7 cellular contexts compared by ENCODE assay signal in the genomic region with DNA sequence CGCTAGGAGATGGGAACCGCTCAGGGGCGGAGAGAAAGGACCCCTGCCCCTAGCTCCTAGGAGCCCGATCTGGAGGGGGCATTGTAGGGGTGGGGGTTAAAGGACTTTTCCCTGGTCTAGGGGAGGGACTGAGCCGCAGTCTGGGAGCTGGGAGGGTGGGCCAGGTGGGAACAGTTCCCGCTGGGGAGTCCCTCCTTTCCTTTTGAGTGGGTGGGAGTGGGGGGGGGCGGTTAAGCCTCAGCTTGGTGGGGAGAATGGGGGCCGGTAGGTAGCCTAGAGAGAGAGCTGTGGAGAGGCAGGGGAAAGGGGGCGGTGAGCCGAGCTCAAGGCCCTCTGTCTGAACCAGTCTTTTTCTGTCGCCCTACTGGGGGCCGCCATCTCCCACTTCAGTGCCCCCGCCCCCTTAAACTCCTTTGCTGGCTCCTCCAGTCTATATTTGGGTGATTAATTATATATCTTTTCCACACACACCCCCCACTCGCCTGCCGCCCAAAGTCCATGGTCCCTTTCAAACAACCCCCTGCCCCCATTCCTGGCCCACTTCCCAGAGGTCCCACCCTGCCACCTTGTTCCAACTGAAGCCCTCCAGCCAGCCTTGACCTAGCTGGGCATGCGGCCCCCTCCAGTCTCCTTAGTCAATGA. TPM values are rescaled to one million over a fixed set of nuclear protein-coding genes. Genes with fewer than 3 reads are reported as not detected.
DNase-seq lines count a peak whose midpoint lies in the region; ATAC-seq and TF ChIP-seq lines count a peak whose summit lies in the region.

No MANE protein-coding gene starts in this region.

- no peak for TF ChIP-seq CTCF in HFF-Myc (IDR thresholded peaks at IDR 0.05; ENCODE audit: low read depth, low read length, missing control alignments)
- no peak for TF ChIP-seq CTCF in activated CD8-positive, alpha-beta T cell treated with anti-CD3 and anti-CD28 coated beads for 36 hours (IDR thresholded peaks at IDR 0.05)

- H3K27ac Mint-ChIP-seq in activated CD8-positive, alpha-beta T cell treated with anti-CD3 and anti-CD28 coated beads for 36 hours = peak overlapping the region; percentile 85
- H3K27ac Mint-ChIP-seq in stimulated activated memory B cell treated with anti-CD40 and anti-IgM and Interleukin-4, amounts not matched to agents 10 μg/mL and 1 μg/mL and 100 μg/mL, for 72 hours = peak overlapping the region; percentile 77

- intact Hi-C loops in activated CD8-positive, alpha-beta T cell treated with anti-CD3 and anti-CD28 coated beads for 36 hours (cut with micrococcal nuclease) = no loop called here

- ATAC-seq in activated CD8-positive, alpha-beta T cell treated with anti-CD3 and anti-CD28 coated beads for 36 hours = no peak
- ATAC-seq in stimulated activated memory B cell treated with anti-CD40 and anti-IgM and Interleukin-4, amounts not matched to agents 10 μg/mL and 1 μg/mL and 100 μg/mL, for 72 hours = no peak

- peak overlapping the region; percentile 80 for H3K4me3 Mint-ChIP-seq in activated CD8-positive, alpha-beta T cell treated with anti-CD3 and anti-CD28 coated beads for 36 hours
- H3K4me3 Mint-ChIP-seq in stimulated activated memory B cell treated with anti-CD40 and anti-IgM and Interleukin-4, amounts not matched to agents 10 μg/mL and 1 μg/mL and 100 μg/mL, for 72 hours = peak overlapping the region; percentile 83

- peak overlapping the region; percentile 51 for H3K4me3 ChIP-seq in HFF-Myc (replicated peaks; ENCODE audit: low read depth, low read length)
- H3K4me3 ChIP-seq in iPS-11a (ENCODE audit: low read depth, low read length) = peak overlapping the region; percentile 69

- peaks cover 36% of the 10 kb centered on the region for H3K4me1 Mint-ChIP-seq in activated CD8-positive, alpha-beta T cell treated with anti-CD3 and anti-CD28 coated beads for 36 hours (ENCODE audit: low read depth)
- peaks cover 38% of the 10 kb centered on the region for H3K4me1 Mint-ChIP-seq in stimulated activated memory B cell treated with anti-CD40 and anti-IgM and Interleukin-4, amounts not matched to agents 10 μg/mL and 1 μg/mL and 100 μg/mL, for 72 hours

- DNase-seq in HFF-Myc (ENCODE audit: extremely low read depth, low read depth) (no peak), mucosa of gallbladder (ENCODE audit: low spot score) (no peak), DMS53 (lab: John Stamatoyannopoulos, UW) (no peak), NCI-H526 treated with DMSO at 0.1 percent for 48 hours (lab: John Stamatoyannopoulos, UW) (no peak)
- DNase-seq in activated CD8-positive, alpha-beta T cell treated with anti-CD3 and anti-CD28 coated beads for 36 hours = peak; percentile 7

- no peaks in the 10 kb centered on the region for H3K27me3 Mint-ChIP-seq in activated CD8-positive, alpha-beta T cell treated with anti-CD3 and anti-CD28 coated beads for 36 hours
- H3K27me3 Mint-ChIP-seq in stimulated activated memory B cell treated with anti-CD40 and anti-IgM and Interleukin-4, amounts not matched to agents 10 μg/mL and 1 μg/mL and 100 μg/mL, for 72 hours = no peaks in the 10 kb centered on the region

- H3K9me3 Mint-ChIP-seq in activated CD8-positive, alpha-beta T cell treated with anti-CD3 and anti-CD28 coated beads for 36 hours = no peaks in the 10 kb centered on the region
- no peaks in the 10 kb centered on the region for H3K9me3 Mint-ChIP-seq in stimulated activated memory B cell treated with anti-CD40 and anti-IgM and Interleukin-4, amounts not matched to agents 10 μg/mL and 1 μg/mL and 100 μg/mL, for 72 hours

- POLR2A ChIA-PET in activated CD8-positive, alpha-beta T cell treated with anti-CD3 and anti-CD28 coated beads for 36 hours (lab: Charles Lee) = interaction anchor here (1.1 kb wide), 1 partner anchor 11 kb away, joined by 3 read pairs; no protein-coding TSS in a partner anchor

- H3K36me3 Mint-ChIP-seq in activated CD8-positive, alpha-beta T cell treated with anti-CD3 and anti-CD28 coated beads for 36 hours (ENCODE audit: low read depth) = peaks cover 34% of the 10 kb centered on the region
- peaks cover 16% of the 10 kb centered on the region for H3K36me3 Mint-ChIP-seq in stimulated activated memory B cell treated with anti-CD40 and anti-IgM and Interleukin-4, amounts not matched to agents 10 μg/mL and 1 μg/mL and 100 μg/mL, for 72 hours

- CTCF ChIA-PET in activated CD8-positive, alpha-beta T cell treated with anti-CD3 and anti-CD28 coated beads for 36 hours (lab: Charles Lee) = no interaction called here

RNA-seq across cellular contexts. Expression of a gene that starts 0.8 kb away (rescaled TPM):
- 10 to 100 TPM; 14.2 to 14.7 TPM for total RNA-seq in activated CD8-positive, alpha-beta T cell treated with anti-CD3 and anti-CD28 coated beads for 36 hours
- total RNA-seq in mucosa of gallbladder = 10.3 TPM

RNA-seq across cellular contexts. Expression of a gene that starts 13.2 kb away (rescaled TPM):
- total RNA-seq in activated CD8-positive, alpha-beta T cell treated with anti-CD3 and anti-CD28 coated beads for 36 hours = not detected
- not detected for total RNA-seq in mucosa of gallbladder
